ENCODE assay signal across 20 cellular contexts in genomic region chr13:43684947-43685725, GRCh38.
DNase-seq lines count a peak whose midpoint lies in the region; TF ChIP-seq lines count a peak whose summit lies in the region.
"Had no signal": no experiment of that assay in that cellular context is flagged by ENCODE, and none has a peak within 500 bp of the region (broad histone marks: within the 10 kb centered on the region; RNA-seq: fewer than 3 reads in every experiment).

No MANE protein-coding gene starts in this region.

- no peak overlapping the region for H3K9ac ChIP-seq in mammary epithelial cell (ENCODE audit: insufficient read depth, low read length)

- H3K4me2 ChIP-seq in mammary epithelial cell (ENCODE audit: insufficient read depth, low read depth, low read length), result no peak overlapping the region

- in situ Hi-C loops in mammary epithelial cell (cut with MboI; ENCODE audit: low sequenced_read_pairs in 2 of 2), result no loop called here

- TF ChIP-seq CTCF in mammary epithelial cell (conservative IDR thresholded peaks at IDR 0.05 in 1 of 2, IDR thresholded peaks at IDR 0.05 in 1 of 2; ENCODE audit: extremely low read depth in 1 of 2, insufficient read depth in 1 of 2, low read depth in 1 of 2, low read length in 2 of 2) (no peak), kidney epithelial cell (IDR thresholded peaks at IDR 0.05; ENCODE audit: insufficient read depth, low read length, poor library complexity, severe bottlenecking) (no peak), sigmoid colon (IDR thresholded peaks at IDR 0.05) (no peak)

- no peak overlapping the region for H3K4me3 ChIP-seq in mammary epithelial cell (replicated peaks in 1 of 3; ENCODE audit: insufficient read depth in 1 of 3, low read depth in 2 of 3, low read length in 3 of 3)
- no peak overlapping the region for H3K4me3 ChIP-seq in kidney epithelial cell (ENCODE audit: low read depth, low read length)
- H3K4me3 ChIP-seq in sigmoid colon, result no peak overlapping the region
- H3K4me3 ChIP-seq: K562 had no signal

- CTCF ChIA-PET in mammary epithelial cell (lab: Charles Lee; ENCODE audit: low non-redundant PET), result interaction anchor here (0.6 kb wide), 1 partner anchor 34 kb away, joined by 4 read pairs; no protein-coding TSS in a partner anchor

- H3K79me2 ChIP-seq in mammary epithelial cell (ENCODE audit: insufficient read depth, low read length), result no peaks in the 10 kb centered on the region

- TF ChIP-seq POLR2A in sigmoid colon (IDR thresholded peaks at IDR 0.05), result no peak

- BruUV-seq in mammary epithelial cell (replicated peaks; lab: Mats Ljungman, UMichigan), result no TSS peak

- H4K20me1 ChIP-seq in mammary epithelial cell (ENCODE audit: insufficient read depth, low read length), result no peaks in the 10 kb centered on the region

- H3K27ac ChIP-seq in mammary epithelial cell (ENCODE audit: insufficient read depth, low read depth, low read length), result no peak overlapping the region
- peak overlapping the region; percentile 58 to 78 (median 74) for H3K27ac ChIP-seq in sigmoid colon
- H3K27ac ChIP-seq: 22Rv1 had no signal

- 97% methylated on average over 9 of the region's 9 CpGs for WGBS in mammary epithelial cell (ENCODE audit: low coverage, missing lambda C conversion rate)
- 90 to 94% methylated on average over 9 of the region's 9 CpGs for WGBS in sigmoid colon, 2 donors

- no peak overlapping the region for H2AFZ ChIP-seq in mammary epithelial cell (ENCODE audit: low read depth, low read length)

- TF ChIP-seq EP300 in sigmoid colon (IDR thresholded peaks at IDR 0.05), result no peak

- dilution Hi-C loops in mammary epithelial cell (cut with HindIII; ENCODE audit: low sequenced_read_pairs), result no loop called here

- H3K36me3 ChIP-seq in mammary epithelial cell (ENCODE audit: insufficient read depth, low read length), result no peaks in the 10 kb centered on the region
- no peaks in the 10 kb centered on the region for H3K36me3 ChIP-seq in kidney epithelial cell (ENCODE audit: control insufficient read depth, insufficient read depth, low read length)
- H3K36me3 ChIP-seq in sigmoid colon, result no peaks in the 10 kb centered on the region

- DNase-seq in DMS53 (lab: John Stamatoyannopoulos, UW) (peak; percentile 5), DMS53 treated with DMSO at 0.1 percent for 48 hours (lab: John Stamatoyannopoulos, UW; ENCODE audit: unreplicated experiment) (no peak), mammary epithelial cell (peak; percentile 14), kidney epithelial cell (ENCODE audit: low read depth) (peak; percentile 1), sigmoid colon (no peak), dermis blood vessel endothelial cell (no peak), EL (no peak), NCI-H1048 (lab: John Stamatoyannopoulos, UW) (no peak)
- DNase-seq: Calu3; CD4-positive, alpha-beta T cell; DMS79; MV-4-11; NCI-H1436; NCI-H2029; NCI-H2171; NCI-H446; NCI-H69; OCI-M1 had no signal

- intact Hi-C loops in mammary epithelial cell (cut with micrococcal nuclease) (loop anchor here (5.0 kb wide), 1 partner anchor 53 kb away; no protein-coding TSS in a partner anchor), sigmoid colon (cut with DNase I) (loop anchor here (5.0 kb wide), 2 partner anchors 82 to 102 kb away; partner anchors contain the start of gene ENOX1)

- H3K27me3 ChIP-seq in mammary epithelial cell (ENCODE audit: insufficient read depth, low read length), result no peaks in the 10 kb centered on the region
- no peaks in the 10 kb centered on the region for H3K27me3 ChIP-seq in kidney epithelial cell (ENCODE audit: control insufficient read depth, insufficient read depth, low read length)
- no peaks in the 10 kb centered on the region for H3K27me3 ChIP-seq in sigmoid colon

- H3K9me3 ChIP-seq in mammary epithelial cell (replicated peaks; ENCODE audit: insufficient read depth, low read length) (no peaks in the 10 kb centered on the region), sigmoid colon (no peaks in the 10 kb centered on the region)

- H3K4me1 ChIP-seq in mammary epithelial cell (ENCODE audit: insufficient read depth, low read length) (no peaks in the 10 kb centered on the region), sigmoid colon (peaks cover 0 to 82% (median 58%) of the 10 kb centered on the region in 4 donors)

Comparison
In these comparisons a context has a peak if more than half of its experiments do, and no peak if none do; other contexts are left out.
1. DNase-seq: peak in DMS53 (single experiment), mammary epithelial cell (single experiment) and kidney epithelial cell (single experiment); none in DMS53 treated with DMSO at 0.1 percent for 48 hours (single experiment), sigmoid colon (single experiment), dermis blood vessel endothelial cell (single experiment), EL (single experiment) and NCI-H1048 (single experiment).